Comparison of ENCODE assay signal across 8 cellular contexts in the genomic region with DNA sequence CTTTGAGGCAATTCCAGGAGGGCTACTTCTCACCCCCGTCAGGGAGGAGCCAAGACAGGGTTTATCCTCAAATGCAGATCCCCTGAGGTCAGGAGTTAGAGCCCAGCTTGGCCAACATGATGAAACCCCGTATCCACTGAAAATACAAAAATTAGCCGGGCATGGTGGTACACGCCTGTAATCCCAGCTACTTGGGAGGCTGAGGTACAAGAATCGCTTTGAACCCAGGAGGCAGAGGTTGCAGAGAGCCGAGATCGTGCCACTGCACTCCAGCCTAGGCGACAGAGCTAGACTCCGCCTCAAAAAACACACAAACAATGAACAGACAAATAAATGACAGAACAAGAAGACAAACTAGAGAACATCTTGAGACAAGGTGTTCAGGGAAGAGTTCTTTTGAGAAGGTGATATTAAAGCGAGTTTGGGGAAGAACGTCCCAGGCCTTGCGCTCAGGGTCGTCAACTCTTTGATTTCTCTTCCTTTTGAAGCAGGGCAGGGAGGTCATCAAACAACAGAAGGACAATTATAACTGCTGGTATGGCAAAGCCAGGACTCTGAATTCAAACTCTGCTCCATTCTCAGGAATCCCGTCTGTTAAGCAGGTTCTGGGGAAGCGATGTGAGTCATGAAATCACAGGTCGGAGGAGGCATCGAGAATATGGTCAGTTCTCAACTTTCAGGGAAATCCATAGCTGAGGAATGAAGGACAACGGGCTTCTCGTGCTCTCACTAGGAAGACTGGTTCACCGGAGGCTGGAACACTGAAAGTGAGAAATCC. TPM values are rescaled to one million over a fixed set of nuclear protein-coding genes. Genes with fewer than 3 reads are reported as not detected.
DNase-seq lines count a peak whose midpoint lies in the region; ATAC-seq, FAIRE-seq and TF ChIP-seq lines count a peak whose summit lies in the region.

No MANE protein-coding gene starts in this region.

- in situ Hi-C loops in GM13977 (cut with MboI; ENCODE audit: low pct_unique_long_range_greater_than_20kb, low sequenced_read_pairs, unreplicated experiment) = no loop called here

- peaks cover 30% of the 10 kb centered on the region for H3K4me1 Mint-ChIP-seq in osteocyte (ENCODE audit: unreplicated experiment)

- no peak for ATAC-seq in GM18867 (IDR thresholded peaks at IDR 0.05; ENCODE audit: unreplicated experiment)

- no peak for TF ChIP-seq POLR2A in H54 (IDR thresholded peaks at IDR 0.05; ENCODE audit: low read depth, low read length)

- H3K27ac Mint-ChIP-seq in osteocyte (ENCODE audit: unreplicated experiment) = peak overlapping the region; percentile 98

- H3K9me3 Mint-ChIP-seq in osteocyte (ENCODE audit: unreplicated experiment) = no peaks in the 10 kb centered on the region

- DNase-seq in GM19239 (ENCODE audit: insufficient read length, low spot score) (no peak), RCC 7860 (ENCODE audit: low spot score) (peak; percentile 23), epithelial cell of proximal tubule (ENCODE audit: low read depth) (peak; percentile 15), osteocyte (ENCODE audit: extremely low spot score, unreplicated experiment) (no peak), H54 (ENCODE audit: insufficient read length, low spot score) (no peak), epidermal melanocyte (ENCODE audit: insufficient read length, low spot score) (no peak), GM13977 (ENCODE audit: low spot score) (no peak)

- no peaks in the 10 kb centered on the region for H3K36me3 Mint-ChIP-seq in osteocyte (ENCODE audit: unreplicated experiment)

- H3K4me3 ChIP-seq in epithelial cell of proximal tubule (ENCODE audit: low read depth, low read length) = peak overlapping the region; percentile 93

- H3K27me3 Mint-ChIP-seq in osteocyte (ENCODE audit: unreplicated experiment) = no peaks in the 10 kb centered on the region

- H3K4me3 Mint-ChIP-seq in osteocyte (ENCODE audit: unreplicated experiment) = peak overlapping the region; percentile 96

- TF ChIP-seq CTCF in epithelial cell of proximal tubule (conservative IDR thresholded peaks at IDR 0.05; ENCODE audit: low read depth, low read length) (no peak), osteocyte (IDR thresholded peaks at IDR 0.05) (no peak), GM13977 (IDR thresholded peaks at IDR 0.05; ENCODE audit: extremely low read depth, insufficient read depth, missing control alignments) (no peak)

- FAIRE-seq in GM19239 (lab: Jason Lieb, UNC) (peak; percentile 56), RCC 7860 (lab: Jason Lieb, UNC) (no peak), H54 (lab: Jason Lieb, UNC) (no peak)

RNA-seq across cellular contexts. Expression of a gene that starts 1.4 kb away (rescaled TPM):
- total RNA-seq in epithelial cell of proximal tubule = 111 and 145 TPM in 2 replicates
- total RNA-seq in osteocyte = 132 and 134 TPM in 2 replicates

Comparison
In these comparisons a context has a peak if more than half of its experiments do, and no peak if none do; other contexts are left out.
1. DNase-seq: peak in RCC 7860 (single experiment) and epithelial cell of proximal tubule (single experiment); none in GM19239 (single experiment), osteocyte (single experiment), H54 (single experiment), epidermal melanocyte (single experiment) and GM13977 (single experiment).